In the genomic region with DNA sequence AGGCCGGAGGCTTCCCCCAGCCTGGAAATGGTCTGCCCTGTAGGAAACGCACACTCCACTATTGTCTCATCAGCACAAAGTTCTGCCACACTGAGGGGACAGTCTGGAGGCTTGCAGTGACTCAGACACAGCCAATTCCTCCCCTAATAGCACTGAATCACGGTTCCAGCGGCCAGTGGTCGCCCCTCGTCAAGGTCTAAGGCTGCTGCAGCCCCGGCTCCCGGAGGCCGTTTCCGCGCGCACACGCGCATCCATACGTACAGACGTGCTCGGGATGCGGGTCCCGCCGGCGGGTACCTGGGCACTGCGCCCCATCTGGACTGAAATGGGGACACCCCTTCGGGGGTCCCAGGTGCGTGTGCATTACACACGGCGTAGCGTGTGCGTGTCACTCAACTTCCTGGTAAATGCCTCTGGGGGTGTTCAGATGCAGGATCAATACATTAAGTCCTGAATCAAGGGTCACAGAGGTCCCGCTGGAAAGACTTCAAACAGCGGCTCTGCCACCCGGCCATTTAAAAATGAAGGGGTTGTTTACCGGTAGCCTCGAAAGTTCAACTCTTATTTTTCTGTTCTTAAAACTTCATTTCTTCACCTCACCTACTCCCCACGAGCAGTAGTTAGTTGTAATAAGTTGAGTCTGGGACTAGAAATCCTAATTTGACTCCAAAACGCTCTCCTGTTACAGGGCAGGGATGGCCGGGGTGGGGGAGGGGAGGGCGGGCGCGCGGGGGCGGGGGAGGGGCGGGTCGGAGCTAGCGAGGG, we compare ENCODE assay signal across 1 cellular context.
A peak's percentile ranks its signal among the peaks of the same experiment; 100 is the strongest.
TF ChIP-seq lines count a peak whose summit lies in the region.

No MANE protein-coding gene starts in this region.

TF ChIP-seq in HepG2, 621 proteins besides CTCF, POLR2A, EP300 and RAD21 (continued from another document and continues in another):
- TF ChIP-seq, protein P1, sequence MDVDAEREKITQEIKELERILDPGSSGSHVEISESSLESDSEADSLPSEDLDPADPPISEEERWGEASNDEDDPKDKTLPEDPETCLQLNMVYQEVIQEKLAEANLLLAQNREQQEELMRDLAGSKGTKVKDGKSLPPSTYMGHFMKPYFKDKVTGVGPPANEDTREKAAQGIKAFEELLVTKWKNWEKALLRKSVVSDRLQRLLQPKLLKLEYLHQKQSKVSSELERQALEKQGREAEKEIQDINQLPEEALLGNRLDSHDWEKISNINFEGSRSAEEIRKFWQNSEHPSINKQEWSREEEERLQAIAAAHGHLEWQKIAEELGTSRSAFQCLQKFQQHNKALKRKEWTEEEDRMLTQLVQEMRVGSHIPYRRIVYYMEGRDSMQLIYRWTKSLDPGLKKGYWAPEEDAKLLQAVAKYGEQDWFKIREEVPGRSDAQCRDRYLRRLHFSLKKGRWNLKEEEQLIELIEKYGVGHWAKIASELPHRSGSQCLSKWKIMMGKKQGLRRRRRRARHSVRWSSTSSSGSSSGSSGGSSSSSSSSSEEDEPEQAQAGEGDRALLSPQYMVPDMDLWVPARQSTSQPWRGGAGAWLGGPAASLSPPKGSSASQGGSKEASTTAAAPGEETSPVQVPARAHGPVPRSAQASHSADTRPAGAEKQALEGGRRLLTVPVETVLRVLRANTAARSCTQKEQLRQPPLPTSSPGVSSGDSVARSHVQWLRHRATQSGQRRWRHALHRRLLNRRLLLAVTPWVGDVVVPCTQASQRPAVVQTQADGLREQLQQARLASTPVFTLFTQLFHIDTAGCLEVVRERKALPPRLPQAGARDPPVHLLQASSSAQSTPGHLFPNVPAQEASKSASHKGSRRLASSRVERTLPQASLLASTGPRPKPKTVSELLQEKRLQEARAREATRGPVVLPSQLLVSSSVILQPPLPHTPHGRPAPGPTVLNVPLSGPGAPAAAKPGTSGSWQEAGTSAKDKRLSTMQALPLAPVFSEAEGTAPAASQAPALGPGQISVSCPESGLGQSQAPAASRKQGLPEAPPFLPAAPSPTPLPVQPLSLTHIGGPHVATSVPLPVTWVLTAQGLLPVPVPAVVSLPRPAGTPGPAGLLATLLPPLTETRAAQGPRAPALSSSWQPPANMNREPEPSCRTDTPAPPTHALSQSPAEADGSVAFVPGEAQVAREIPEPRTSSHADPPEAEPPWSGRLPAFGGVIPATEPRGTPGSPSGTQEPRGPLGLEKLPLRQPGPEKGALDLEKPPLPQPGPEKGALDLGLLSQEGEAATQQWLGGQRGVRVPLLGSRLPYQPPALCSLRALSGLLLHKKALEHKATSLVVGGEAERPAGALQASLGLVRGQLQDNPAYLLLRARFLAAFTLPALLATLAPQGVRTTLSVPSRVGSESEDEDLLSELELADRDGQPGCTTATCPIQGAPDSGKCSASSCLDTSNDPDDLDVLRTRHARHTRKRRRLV (CRISPR knock-in tag; IDR thresholded peaks at IDR 0.05): no peak
- no peak for TF ChIP-seq SRF (IDR thresholded peaks at IDR 0.05; ENCODE audit: low read depth, low read length)
- no peak for TF ChIP-seq ZNF34 (CRISPR knock-in tag; IDR thresholded peaks at IDR 0.05; ENCODE audit: borderline replicate concordance)
- TF ChIP-seq YY1 (IDR thresholded peaks at IDR 0.05; ENCODE audit: insufficient read depth, insufficient replicate concordance, low read depth, low read length): peak; percentile 21
- TF ChIP-seq FOXA3 (CRISPR knock-in tag; IDR thresholded peaks at IDR 0.05): no peak
- no peak for TF ChIP-seq PHF20 (CRISPR knock-in tag; IDR thresholded peaks at IDR 0.05)
- no peak for TF ChIP-seq ZNF124 (CRISPR knock-in tag; IDR thresholded peaks at IDR 0.05)
- no peak for TF ChIP-seq HNRNPK (IDR thresholded peaks at IDR 0.05; ENCODE audit: low read depth, low read length, poor library complexity, severe bottlenecking)
- no peak for TF ChIP-seq FOXM1 (CRISPR knock-in tag; IDR thresholded peaks at IDR 0.05)
- TF ChIP-seq SYNCRIP (IDR thresholded peaks at IDR 0.05; ENCODE audit: insufficient read depth, low read depth, low read length): no peak
- no peak for TF ChIP-seq ZNF720 (CRISPR knock-in tag; IDR thresholded peaks at IDR 0.05)
- TF ChIP-seq SMAD3 (CRISPR knock-in tag; IDR thresholded peaks at IDR 0.05): no peak; the same call in 1 of the 2 replicates
- TF ChIP-seq, protein P2, sequence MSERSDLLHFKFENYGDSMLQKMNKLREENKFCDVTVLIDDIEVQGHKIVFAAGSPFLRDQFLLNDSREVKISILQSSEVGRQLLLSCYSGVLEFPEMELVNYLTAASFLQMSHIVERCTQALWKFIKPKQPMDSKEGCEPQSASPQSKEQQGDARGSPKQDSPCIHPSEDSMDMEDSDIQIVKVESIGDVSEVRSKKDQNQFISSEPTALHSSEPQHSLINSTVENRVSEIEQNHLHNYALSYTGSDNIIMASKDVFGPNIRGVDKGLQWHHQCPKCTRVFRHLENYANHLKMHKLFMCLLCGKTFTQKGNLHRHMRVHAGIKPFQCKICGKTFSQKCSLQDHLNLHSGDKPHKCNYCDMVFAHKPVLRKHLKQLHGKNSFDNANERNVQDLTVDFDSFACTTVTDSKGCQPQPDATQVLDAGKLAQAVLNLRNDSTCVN (CRISPR knock-in tag; IDR thresholded peaks at IDR 0.05; ENCODE audit: borderline replicate concordance): no peak
- TF ChIP-seq, protein P3, sequence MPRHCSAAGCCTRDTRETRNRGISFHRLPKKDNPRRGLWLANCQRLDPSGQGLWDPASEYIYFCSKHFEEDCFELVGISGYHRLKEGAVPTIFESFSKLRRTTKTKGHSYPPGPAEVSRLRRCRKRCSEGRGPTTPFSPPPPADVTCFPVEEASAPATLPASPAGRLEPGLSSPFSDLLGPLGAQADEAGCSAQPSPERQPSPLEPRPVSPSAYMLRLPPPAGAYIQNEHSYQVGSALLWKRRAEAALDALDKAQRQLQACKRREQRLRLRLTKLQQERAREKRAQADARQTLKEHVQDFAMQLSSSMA (CRISPR knock-in tag; IDR thresholded peaks at IDR 0.05): no peak
- TF ChIP-seq, protein P4, sequence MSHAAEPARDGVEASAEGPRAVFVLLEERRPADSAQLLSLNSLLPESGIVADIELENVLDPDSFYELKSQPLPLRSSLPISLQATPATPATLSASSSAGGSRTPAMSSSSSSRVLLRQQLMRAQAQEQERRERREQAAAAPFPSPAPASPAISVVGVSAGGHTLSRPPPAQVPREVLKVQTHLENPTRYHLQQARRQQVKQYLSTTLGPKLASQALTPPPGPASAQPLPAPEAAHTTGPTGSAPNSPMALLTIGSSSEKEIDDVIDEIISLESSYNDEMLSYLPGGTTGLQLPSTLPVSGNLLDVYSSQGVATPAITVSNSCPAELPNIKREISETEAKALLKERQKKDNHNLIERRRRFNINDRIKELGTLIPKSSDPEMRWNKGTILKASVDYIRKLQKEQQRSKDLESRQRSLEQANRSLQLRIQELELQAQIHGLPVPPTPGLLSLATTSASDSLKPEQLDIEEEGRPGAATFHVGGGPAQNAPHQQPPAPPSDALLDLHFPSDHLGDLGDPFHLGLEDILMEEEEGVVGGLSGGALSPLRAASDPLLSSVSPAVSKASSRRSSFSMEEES (CRISPR knock-in tag; IDR thresholded peaks at IDR 0.05): no peak
- TF ChIP-seq MAFF (IDR thresholded peaks at IDR 0.05; ENCODE audit: low read depth, low read length): peak; percentile 89
- no peak for TF ChIP-seq ZNF713 (CRISPR knock-in tag; IDR thresholded peaks at IDR 0.05)
- TF ChIP-seq, protein P5, sequence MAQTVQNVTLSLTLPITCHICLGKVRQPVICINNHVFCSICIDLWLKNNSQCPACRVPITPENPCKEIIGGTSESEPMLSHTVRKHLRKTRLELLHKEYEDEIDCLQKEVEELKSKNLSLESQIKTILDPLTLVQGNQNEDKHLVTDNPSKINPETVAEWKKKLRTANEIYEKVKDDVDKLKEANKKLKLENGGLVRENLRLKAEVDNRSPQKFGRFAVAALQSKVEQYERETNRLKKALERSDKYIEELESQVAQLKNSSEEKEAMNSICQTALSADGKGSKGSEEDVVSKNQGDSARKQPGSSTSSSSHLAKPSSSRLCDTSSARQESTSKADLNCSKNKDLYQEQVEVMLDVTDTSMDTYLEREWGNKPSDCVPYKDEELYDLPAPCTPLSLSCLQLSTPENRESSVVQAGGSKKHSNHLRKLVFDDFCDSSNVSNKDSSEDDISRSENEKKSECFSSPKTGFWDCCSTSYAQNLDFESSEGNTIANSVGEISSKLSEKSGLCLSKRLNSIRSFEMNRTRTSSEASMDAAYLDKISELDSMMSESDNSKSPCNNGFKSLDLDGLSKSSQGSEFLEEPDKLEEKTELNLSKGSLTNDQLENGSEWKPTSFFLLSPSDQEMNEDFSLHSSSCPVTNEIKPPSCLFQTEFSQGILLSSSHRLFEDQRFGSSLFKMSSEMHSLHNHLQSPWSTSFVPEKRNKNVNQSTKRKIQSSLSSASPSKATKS (CRISPR knock-in tag; IDR thresholded peaks at IDR 0.05): no peak
- no peak for TF ChIP-seq ZMAT3 (CRISPR knock-in tag; conservative IDR thresholded peaks at IDR 0.05)
- TF ChIP-seq MXD4 (CRISPR knock-in tag; IDR thresholded peaks at IDR 0.05): no peak
- no peak for TF ChIP-seq ZNF550 (CRISPR knock-in tag; IDR thresholded peaks at IDR 0.05; ENCODE audit: borderline replicate concordance)
- TF ChIP-seq CENPT (CRISPR knock-in tag; IDR thresholded peaks at IDR 0.05; ENCODE audit: low read depth): no peak
- no peak for TF ChIP-seq CAMTA2 (CRISPR knock-in tag; IDR thresholded peaks at IDR 0.05; ENCODE audit: borderline replicate concordance)
- 0 out of 2 replicates have a peak, but pooled peaks have one; percentile 48 for TF ChIP-seq SMYD3 (CRISPR knock-in tag; IDR thresholded peaks at IDR 0.05)
- TF ChIP-seq SIX4 (CRISPR knock-in tag; IDR thresholded peaks at IDR 0.05): no peak
- 0 out of 2 replicates have a peak, but pooled peaks have one; percentile 50 for TF ChIP-seq TOPORS (CRISPR knock-in tag; IDR thresholded peaks at IDR 0.05)
- TF ChIP-seq TARDBP (CRISPR knock-in tag; IDR thresholded peaks at IDR 0.05): peak; percentile 39; the same call in 1 of the 2 replicates
- TF ChIP-seq PHF8 (CRISPR knock-in tag; IDR thresholded peaks at IDR 0.05): peak; percentile 56
- TF ChIP-seq ZNF468 (CRISPR knock-in tag; IDR thresholded peaks at IDR 0.05): no peak
- no peak for TF ChIP-seq TBL1XR1 (IDR thresholded peaks at IDR 0.05; ENCODE audit: borderline replicate concordance, low read length, partially characterized antibody)
- no peak for TF ChIP-seq ZBTB42 (CRISPR knock-in tag; IDR thresholded peaks at IDR 0.05)
- TF ChIP-seq KAT8 (CRISPR knock-in tag; IDR thresholded peaks at IDR 0.05): no peak
- TF ChIP-seq TEAD3 (CRISPR knock-in tag; optimal IDR thresholded peaks at IDR 0.05; ENCODE audit: borderline replicate concordance): no peak
- no peak; the same call in 1 of the 2 replicates for TF ChIP-seq ZNF746 (CRISPR knock-in tag; IDR thresholded peaks at IDR 0.05)
- no peak for TF ChIP-seq KMT2A (CRISPR knock-in tag; IDR thresholded peaks at IDR 0.05)
- TF ChIP-seq ZNF629 (CRISPR knock-in tag; conservative IDR thresholded peaks at IDR 0.05): no peak
- TF ChIP-seq NFIC (IDR thresholded peaks at IDR 0.05; ENCODE audit: low read length): no peak
- TF ChIP-seq, protein P6, sequence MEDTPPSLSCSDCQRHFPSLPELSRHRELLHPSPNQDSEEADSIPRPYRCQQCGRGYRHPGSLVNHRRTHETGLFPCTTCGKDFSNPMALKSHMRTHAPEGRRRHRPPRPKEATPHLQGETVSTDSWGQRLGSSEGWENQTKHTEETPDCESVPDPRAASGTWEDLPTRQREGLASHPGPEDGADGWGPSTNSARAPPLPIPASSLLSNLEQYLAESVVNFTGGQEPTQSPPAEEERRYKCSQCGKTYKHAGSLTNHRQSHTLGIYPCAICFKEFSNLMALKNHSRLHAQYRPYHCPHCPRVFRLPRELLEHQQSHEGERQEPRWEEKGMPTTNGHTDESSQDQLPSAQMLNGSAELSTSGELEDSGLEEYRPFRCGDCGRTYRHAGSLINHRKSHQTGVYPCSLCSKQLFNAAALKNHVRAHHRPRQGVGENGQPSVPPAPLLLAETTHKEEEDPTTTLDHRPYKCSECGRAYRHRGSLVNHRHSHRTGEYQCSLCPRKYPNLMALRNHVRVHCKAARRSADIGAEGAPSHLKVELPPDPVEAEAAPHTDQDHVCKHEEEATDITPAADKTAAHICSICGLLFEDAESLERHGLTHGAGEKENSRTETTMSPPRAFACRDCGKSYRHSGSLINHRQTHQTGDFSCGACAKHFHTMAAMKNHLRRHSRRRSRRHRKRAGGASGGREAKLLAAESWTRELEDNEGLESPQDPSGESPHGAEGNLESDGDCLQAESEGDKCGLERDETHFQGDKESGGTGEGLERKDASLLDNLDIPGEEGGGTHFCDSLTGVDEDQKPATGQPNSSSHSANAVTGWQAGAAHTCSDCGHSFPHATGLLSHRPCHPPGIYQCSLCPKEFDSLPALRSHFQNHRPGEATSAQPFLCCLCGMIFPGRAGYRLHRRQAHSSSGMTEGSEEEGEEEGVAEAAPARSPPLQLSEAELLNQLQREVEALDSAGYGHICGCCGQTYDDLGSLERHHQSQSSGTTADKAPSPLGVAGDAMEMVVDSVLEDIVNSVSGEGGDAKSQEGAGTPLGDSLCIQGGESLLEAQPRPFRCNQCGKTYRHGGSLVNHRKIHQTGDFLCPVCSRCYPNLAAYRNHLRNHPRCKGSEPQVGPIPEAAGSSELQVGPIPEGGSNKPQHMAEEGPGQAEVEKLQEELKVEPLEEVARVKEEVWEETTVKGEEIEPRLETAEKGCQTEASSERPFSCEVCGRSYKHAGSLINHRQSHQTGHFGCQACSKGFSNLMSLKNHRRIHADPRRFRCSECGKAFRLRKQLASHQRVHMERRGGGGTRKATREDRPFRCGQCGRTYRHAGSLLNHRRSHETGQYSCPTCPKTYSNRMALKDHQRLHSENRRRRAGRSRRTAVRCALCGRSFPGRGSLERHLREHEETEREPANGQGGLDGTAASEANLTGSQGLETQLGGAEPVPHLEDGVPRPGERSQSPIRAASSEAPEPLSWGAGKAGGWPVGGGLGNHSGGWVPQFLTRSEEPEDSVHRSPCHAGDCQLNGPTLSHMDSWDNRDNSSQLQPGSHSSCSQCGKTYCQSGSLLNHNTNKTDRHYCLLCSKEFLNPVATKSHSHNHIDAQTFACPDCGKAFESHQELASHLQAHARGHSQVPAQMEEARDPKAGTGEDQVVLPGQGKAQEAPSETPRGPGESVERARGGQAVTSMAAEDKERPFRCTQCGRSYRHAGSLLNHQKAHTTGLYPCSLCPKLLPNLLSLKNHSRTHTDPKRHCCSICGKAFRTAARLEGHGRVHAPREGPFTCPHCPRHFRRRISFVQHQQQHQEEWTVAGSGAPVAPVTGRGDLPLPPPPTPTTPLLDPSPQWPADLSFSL (CRISPR knock-in tag; IDR thresholded peaks at IDR 0.05): no peak
- TF ChIP-seq ZNF772 (CRISPR knock-in tag; IDR thresholded peaks at IDR 0.05): no peak
- no peak for TF ChIP-seq ZFP82 (CRISPR knock-in tag; IDR thresholded peaks at IDR 0.05; ENCODE audit: borderline replicate concordance)
- TF ChIP-seq SRSF9 (IDR thresholded peaks at IDR 0.05; ENCODE audit: borderline replicate concordance, insufficient read depth, low read depth, low read length, poor library complexity, severe bottlenecking): no peak
- no peak for TF ChIP-seq NR3C1 (CRISPR knock-in tag; IDR thresholded peaks at IDR 0.05)
- no peak for TF ChIP-seq ZNF790 (CRISPR knock-in tag; IDR thresholded peaks at IDR 0.05; ENCODE audit: borderline replicate concordance)
- no peak for TF ChIP-seq NFATC3 (CRISPR knock-in tag; IDR thresholded peaks at IDR 0.05)
- TF ChIP-seq, protein P7, sequence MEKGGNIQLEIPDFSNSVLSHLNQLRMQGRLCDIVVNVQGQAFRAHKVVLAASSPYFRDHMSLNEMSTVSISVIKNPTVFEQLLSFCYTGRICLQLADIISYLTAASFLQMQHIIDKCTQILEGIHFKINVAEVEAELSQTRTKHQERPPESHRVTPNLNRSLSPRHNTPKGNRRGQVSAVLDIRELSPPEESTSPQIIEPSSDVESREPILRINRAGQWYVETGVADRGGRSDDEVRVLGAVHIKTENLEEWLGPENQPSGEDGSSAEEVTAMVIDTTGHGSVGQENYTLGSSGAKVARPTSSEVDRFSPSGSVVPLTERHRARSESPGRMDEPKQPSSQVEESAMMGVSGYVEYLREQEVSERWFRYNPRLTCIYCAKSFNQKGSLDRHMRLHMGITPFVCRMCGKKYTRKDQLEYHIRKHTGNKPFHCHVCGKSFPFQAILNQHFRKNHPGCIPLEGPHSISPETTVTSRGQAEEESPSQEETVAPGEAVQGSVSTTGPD (CRISPR knock-in tag; IDR thresholded peaks at IDR 0.05): no peak
- no peak for TF ChIP-seq ATAD3A (CRISPR knock-in tag; IDR thresholded peaks at IDR 0.05)
